In genomic region chr13:23510979-23511735, GRCh38 we compare ENCODE assay signal across 10 cellular contexts. TPM values are rescaled to one million over a fixed set of nuclear protein-coding genes. Genes with fewer than 3 reads are reported as not detected.
DNase-seq lines count a peak whose midpoint lies in the region; ATAC-seq and TF ChIP-seq lines count a peak whose summit lies in the region.
"Had no signal": no experiment of that assay in that cellular context is flagged by ENCODE, and none has a peak within 500 bp of the region (broad histone marks: within the 10 kb centered on the region; RNA-seq: fewer than 3 reads in every experiment).

No MANE protein-coding gene starts in this region.

- intact Hi-C loops in MCF 10A (cut with micrococcal nuclease), result loop anchor here (1.0 kb wide), 2 partner anchors 196 to 360 kb away; no protein-coding TSS in a partner anchor

- no peaks in the 10 kb centered on the region for H3K9me3 Mint-ChIP-seq in MCF 10A (ENCODE audit: unreplicated experiment)
- no peaks in the 10 kb centered on the region for H3K9me3 Mint-ChIP-seq in T-helper 2 cell treated with Interferon-gamma antibody and Interleukin-4, amounts not matched to agents 5 μg/mL and 100 μg/mL, for 36 hours
- H3K9me3 Mint-ChIP-seq: IgD-negative memory B cell had no signal

- POLR2A ChIA-PET in MCF 10A (lab: Yijun Ruan, JAX), result no interaction called here

- TF ChIP-seq CTCF in LNCAP (IDR thresholded peaks at IDR 0.05), result peak; percentile 48
- TF ChIP-seq CTCF in MCF 10A (IDR thresholded peaks at IDR 0.05; ENCODE audit: unreplicated experiment), result peak; percentile 14

- CTCF ChIA-PET in MCF 10A (lab: Yijun Ruan, JAX), result interaction anchor here (0.5 to 1.1 kb wide), 6 partner anchors 9 to 180 kb away, joined by 3 read pairs; no protein-coding TSS in a partner anchor

- no peak overlapping the region for H3K27ac Mint-ChIP-seq in MCF 10A (ENCODE audit: low read depth, unreplicated experiment)
- H3K27ac Mint-ChIP-seq in T-helper 2 cell treated with Interferon-gamma antibody and Interleukin-4, amounts not matched to agents 5 μg/mL and 100 μg/mL, for 36 hours, result no peak overlapping the region
- H3K27ac Mint-ChIP-seq: IgD-negative memory B cell had no signal

- DNase-seq in EL (peak; percentile 40), MCF 10A (ENCODE audit: unreplicated experiment) (peak; percentile 28), mucosa of gallbladder (ENCODE audit: low spot score) (peak; percentile 18), KG1 (lab: John Stamatoyannopoulos, UW) (no peak), DMS79 treated with DMSO at 0.1 percent for 48 hours (lab: John Stamatoyannopoulos, UW) (no peak)
- DNase-seq in T-helper 2 cell treated with Interferon-gamma antibody and Interleukin-4, amounts not matched to agents 5 μg/mL and 100 μg/mL, for 36 hours (ENCODE audit: low spot score), result no peak
- DNase-seq: upper lobe of left lung had no signal

- no TSS peak for BruUV-seq in MCF 10A (replicated peaks; lab: Mats Ljungman, UMichigan)

- peaks cover 6% of the 10 kb centered on the region for H3K4me1 Mint-ChIP-seq in MCF 10A (ENCODE audit: insufficient read depth, unreplicated experiment)
- no peaks in the 10 kb centered on the region for H3K4me1 Mint-ChIP-seq in T-helper 2 cell treated with Interferon-gamma antibody and Interleukin-4, amounts not matched to agents 5 μg/mL and 100 μg/mL, for 36 hours (ENCODE audit: low read depth)
- H3K4me1 Mint-ChIP-seq: IgD-negative memory B cell had no signal

- ATAC-seq in HG03039 (IDR thresholded peaks at IDR 0.05; ENCODE audit: unreplicated experiment), result no peak

- peaks cover 25% of the 10 kb centered on the region for H3K27me3 Mint-ChIP-seq in MCF 10A (ENCODE audit: insufficient read depth, unreplicated experiment)
- peaks cover 22% of the 10 kb centered on the region for H3K27me3 Mint-ChIP-seq in T-helper 2 cell treated with Interferon-gamma antibody and Interleukin-4, amounts not matched to agents 5 μg/mL and 100 μg/mL, for 36 hours (ENCODE audit: low read depth)

- no peak overlapping the region for H3K4me3 Mint-ChIP-seq in MCF 10A (ENCODE audit: unreplicated experiment)
- no peak overlapping the region for H3K4me3 Mint-ChIP-seq in T-helper 2 cell treated with Interferon-gamma antibody and Interleukin-4, amounts not matched to agents 5 μg/mL and 100 μg/mL, for 36 hours
- H3K4me3 Mint-ChIP-seq: IgD-negative memory B cell had no signal

- no peaks in the 10 kb centered on the region for H3K36me3 Mint-ChIP-seq in MCF 10A (ENCODE audit: insufficient read depth, unreplicated experiment)
- H3K36me3 Mint-ChIP-seq in T-helper 2 cell treated with Interferon-gamma antibody and Interleukin-4, amounts not matched to agents 5 μg/mL and 100 μg/mL, for 36 hours (ENCODE audit: low read depth), result no peaks in the 10 kb centered on the region
- H3K36me3 Mint-ChIP-seq: IgD-negative memory B cell had no signal

RNA-seq across cellular contexts. Expression of gene TNFRSF19, which starts 59.1 kb away (rescaled TPM):
- total RNA-seq in MCF 10A (2022), result not detected in 2 replicates
- 6.4 TPM for total RNA-seq in mucosa of gallbladder

Comparison
In these comparisons a context has a peak if more than half of its experiments do, and no peak if none do; other contexts are left out.
1. DNase-seq: peak in EL (single experiment), MCF 10A (single experiment) and mucosa of gallbladder (single experiment); none in KG1 (single experiment), T-helper 2 cell treated with Interferon-gamma antibody and Interleukin-4, amounts not matched to agents 5 μg/mL and 100 μg/mL, for 36 hours (single experiment) and DMS79 treated with DMSO at 0.1 percent for 48 hours (single experiment).